ENCODE assay signal across 1 cellular context in the genomic region with DNA sequence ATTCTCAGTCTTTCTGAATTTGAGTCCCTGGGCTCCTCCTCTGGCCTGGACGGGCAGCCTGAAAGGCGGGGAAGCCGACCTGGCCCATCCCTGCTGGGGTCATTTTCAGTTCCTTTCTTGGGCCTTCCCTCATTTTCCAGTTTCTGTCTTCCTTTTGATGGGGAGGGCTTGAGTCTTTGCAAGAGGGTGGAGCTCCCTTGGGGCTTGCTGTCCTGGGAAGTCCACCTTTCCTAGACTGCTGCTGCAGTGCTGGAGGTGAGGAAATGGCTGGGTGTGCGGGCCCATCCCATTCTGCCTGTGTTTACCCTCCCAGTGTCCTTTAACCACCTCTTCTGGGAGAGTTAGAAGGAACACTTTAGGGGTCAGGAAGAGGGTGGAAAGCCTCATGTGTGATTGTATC.
A peak's percentile ranks its signal among the peaks of the same experiment; 100 is the strongest.
TF ChIP-seq lines count a peak whose summit lies in the region.

No MANE protein-coding gene starts in this region.

TF ChIP-seq in K562, 482 proteins besides CTCF, POLR2A, EP300 and RAD21:
- TF ChIP-seq MED1 (CRISPR knock-in tag; IDR thresholded peaks at IDR 0.05; ENCODE audit: borderline replicate concordance) (0 out of 2 replicates have a peak, but pooled peaks have one; percentile 4), SPI1 (IDR thresholded peaks at IDR 0.05; ENCODE audit: borderline replicate concordance, low read depth, low read length) (peak; percentile 20; the same call in 1 of the 2 replicates), RREB1 (CRISPR knock-in tag; IDR thresholded peaks at IDR 0.05) (no peak)
